26 cellular contexts compared by ENCODE assay signal in genomic region chr1:209021622-209022021, GRCh38.
"Had no signal": no experiment of that assay in that cellular context is flagged by ENCODE, and none has a peak within 500 bp of the region (broad histone marks: within the 10 kb centered on the region; RNA-seq: fewer than 3 reads in every experiment).

No MANE protein-coding gene starts in this region.

- H3K4me1 Mint-ChIP-seq: endodermal cell had no signal

- DNase-seq: colonic mucosa; cortex of kidney; effector CD8-positive, alpha-beta T cell; effector memory CD8-positive, alpha-beta T cell; endodermal cell; erythroblast; esophagus squamous epithelium; foreskin fibroblast; foreskin melanocyte; gastrocnemius medialis; glutamatergic neuron; head of caudate nucleus; heart right ventricle; hippocampal formation; left cardiac atrium; left lung; left ventricle myocardium superior; lower lobe of right lung; mesenchymal stem cell; mucosa of descending colon had no signal

- FAIRE-seq: endometrium, keratinocyte had no signal

- H3K27me3 Mint-ChIP-seq: dendritic cell treated with granulocyte-macrophage colony-stimulating factor and Interleukin-4, amounts not matched to agents 40 ng/mL and 50 ng/mL, for 4 days had no signal

- H3K9me3 ChIP-seq: colonic mucosa, gastrocnemius medialis, lower lobe of right lung had no signal

- H3K27ac Mint-ChIP-seq: dendritic cell treated with granulocyte-macrophage colony-stimulating factor and Interleukin-4, amounts not matched to agents 40 ng/mL and 50 ng/mL, for 4 days; effector memory CD8-positive, alpha-beta T cell; endodermal cell; mesothelial cell of epicardium had no signal

- H3K4me1 ChIP-seq: colonic mucosa, esophagus squamous epithelium, gastrocnemius medialis, heart right ventricle, left lung, lower lobe of right lung had no signal

- H3K4me3 ChIP-seq: colonic mucosa, esophagus squamous epithelium, gastrocnemius medialis, heart right ventricle, left lung, lower lobe of right lung, mucosa of descending colon had no signal

- H3K36me3 ChIP-seq: colonic mucosa, esophagus squamous epithelium, gastrocnemius medialis, heart right ventricle, left lung, lower lobe of right lung had no signal

- H3K27me3 ChIP-seq: colonic mucosa, esophagus squamous epithelium, gastrocnemius medialis, heart right ventricle, left lung had no signal

- H3K27ac ChIP-seq: colonic mucosa, epithelial cell of prostate, esophagus squamous epithelium, gastrocnemius medialis, heart right ventricle, left lung, lower lobe of right lung had no signal

- ATAC-seq: effector memory CD8-positive, alpha-beta T cell; esophagus mucosa; gastrocnemius medialis; heart right ventricle; left cardiac atrium; left lung; left ventricle myocardium superior; lower lobe of right lung; mucosa of descending colon had no signal

- H3K4me3 Mint-ChIP-seq: dendritic cell treated with granulocyte-macrophage colony-stimulating factor and Interleukin-4, amounts not matched to agents 40 ng/mL and 50 ng/mL, for 4 days; effector memory CD8-positive, alpha-beta T cell; endodermal cell; mesothelial cell of epicardium had no signal
